8 cellular contexts compared by ENCODE assay signal in the genomic region with DNA sequence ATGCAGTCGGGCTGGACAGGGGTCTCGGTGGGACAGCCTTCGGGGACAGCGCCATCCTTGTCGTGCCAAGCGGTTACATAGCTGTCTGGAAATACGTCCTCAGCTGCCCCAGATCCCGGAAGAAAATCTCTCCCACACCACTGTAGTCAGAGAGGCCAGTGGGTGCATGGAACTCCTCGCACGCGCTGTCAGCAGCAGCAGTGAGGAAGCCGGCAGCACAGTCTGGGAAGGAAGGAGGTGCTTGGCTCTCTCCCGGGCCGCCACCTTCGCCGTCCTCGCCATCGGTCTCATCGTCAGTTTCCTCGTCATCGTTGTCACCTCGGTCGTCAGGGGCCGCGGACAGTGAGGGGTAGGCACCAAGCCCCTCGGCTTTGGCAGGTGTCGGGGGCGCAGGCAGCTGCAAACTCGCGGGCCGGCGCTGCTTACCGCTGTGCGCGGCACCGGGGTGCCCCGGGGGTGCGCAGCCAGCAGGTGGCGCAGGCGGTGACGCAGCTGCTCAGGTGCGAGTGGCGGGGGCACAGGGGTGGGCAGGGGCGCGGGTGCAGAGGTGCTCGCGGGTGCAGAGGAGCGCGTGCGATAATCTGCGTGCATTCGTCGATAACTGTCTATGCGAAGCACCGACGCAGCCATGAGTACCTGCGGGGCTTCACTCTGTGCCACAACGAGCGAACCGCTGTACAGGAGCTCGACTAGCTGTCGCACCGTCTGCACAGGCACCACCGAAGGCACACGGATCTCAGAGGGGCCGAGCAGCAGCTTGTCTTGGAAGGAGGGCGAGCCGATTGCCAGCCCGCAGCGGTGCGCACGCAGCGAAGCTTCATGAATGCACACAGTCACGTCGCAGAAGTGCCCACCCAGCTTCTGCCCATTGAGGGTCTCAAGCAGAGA.
DNase-seq lines count a peak whose midpoint lies in the region; ATAC-seq, FAIRE-seq and TF ChIP-seq lines count a peak whose summit lies in the region.
"Not testable (repeated sequence)": the region's sequence is repeated elsewhere in the genome, so short reads cannot be mapped to it uniquely, and the experiment has no call there.

No MANE protein-coding gene starts in this region.

- intact Hi-C loops in left colon (cut with DNase I, micrococcal nuclease); aorta (cut with DNase I): not testable (repeated sequence)

- no CpG with 5 or more reads among the region's 75 CpGs for WGBS in aorta, 2 donors

- H3K9me3 ChIP-seq in aorta (ENCODE audit: control insufficient read depth, low read length): not testable (repeated sequence)

- not testable (repeated sequence) for DNase-seq in bronchial epithelial cell (ENCODE audit: low read depth); left colon; omental fat pad (ENCODE audit: low spot score); aorta

- H3K36me3 ChIP-seq in bronchial epithelial cell (ENCODE audit: control insufficient read depth, insufficient read depth, low read length); aorta (ENCODE audit: control insufficient read depth in 1 of 2, insufficient read depth in 2 of 2, low read length in 1 of 2): not testable (repeated sequence)

- H3K27ac ChIP-seq in aorta (ENCODE audit: low read depth in 1 of 2, low read length in 2 of 2): not testable (repeated sequence)

- TF ChIP-seq CTCF in bronchial epithelial cell (IDR thresholded peaks at IDR 0.05; ENCODE audit: insufficient read depth, low read length, severe bottlenecking); omental fat pad (IDR thresholded peaks at IDR 0.05): not testable (repeated sequence)

- not testable (repeated sequence) for H3K27me3 ChIP-seq in bronchial epithelial cell (ENCODE audit: control insufficient read depth, insufficient read depth, low read length); aorta (ENCODE audit: control insufficient read depth in 1 of 2, insufficient read depth in 2 of 2, low read length in 1 of 2)

- FAIRE-seq in bronchial epithelial cell (lab: Jason Lieb, UNC): peak; percentile 83

- H3K4me3 ChIP-seq in bronchial epithelial cell (ENCODE audit: low read depth, low read length); aorta (ENCODE audit: low read length in 2 of 2): not testable (repeated sequence)

- ATAC-seq in GM18511 (IDR thresholded peaks at IDR 0.05; ENCODE audit: unreplicated experiment) (peak; percentile 71), HG02610 (IDR thresholded peaks at IDR 0.05; ENCODE audit: unreplicated experiment) (peak; percentile 50), HG03432 (IDR thresholded peaks at IDR 0.05; ENCODE audit: unreplicated experiment) (peak; percentile 68), left colon (peak; percentile 71), omental fat pad (ENCODE audit: low FRiP score) (peak; percentile 87), aorta (ENCODE audit: low FRiP score) (peak; percentile 86)
- peak; percentile 80 to 86 for ATAC-seq in activated CD4-positive, CD25-positive, alpha-beta regulatory T cell treated with anti-CD3 and anti-CD28 coated beads, Interleukin-2, amount 50 U/mL, for 24 hours

- H3K4me1 ChIP-seq in aorta (ENCODE audit: control insufficient read depth in 1 of 2, insufficient read depth in 2 of 2, low read length in 2 of 2): not testable (repeated sequence)
